Comparison of ENCODE assay signal across 13 cellular contexts in the genomic region with DNA sequence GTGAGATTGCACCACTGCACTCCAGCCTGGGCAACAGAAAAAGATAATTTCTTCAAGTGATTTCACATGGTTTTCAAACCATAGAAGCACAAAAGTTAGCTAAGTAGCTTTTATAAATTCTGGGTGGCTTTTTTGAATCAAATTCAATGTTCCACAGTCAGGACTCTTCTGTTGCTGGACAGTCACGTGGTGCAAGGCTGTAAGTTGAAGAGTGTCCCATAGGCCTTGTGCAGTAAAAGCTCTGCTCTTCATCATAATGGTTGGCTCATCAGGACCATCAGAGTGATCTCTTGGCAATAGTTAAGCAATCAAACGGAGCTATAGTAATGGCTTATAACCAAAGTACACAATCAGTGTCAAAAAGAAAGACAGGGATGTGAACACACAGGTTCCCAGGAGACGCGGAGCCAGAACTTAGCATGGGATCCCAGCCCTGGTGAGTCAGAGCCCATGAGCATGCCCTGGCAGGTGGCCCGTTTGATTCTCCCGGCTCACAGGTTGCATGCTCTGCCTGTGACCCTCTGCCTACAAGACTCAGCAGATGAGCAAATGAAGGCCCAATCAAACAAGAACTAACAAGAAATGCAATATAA. TPM values are rescaled to one million over a fixed set of nuclear protein-coding genes. Genes with fewer than 3 reads are reported as not detected.
DNase-seq lines count a peak whose midpoint lies in the region; ATAC-seq and TF ChIP-seq lines count a peak whose summit lies in the region.
"Had no signal": no experiment of that assay in that cellular context is flagged by ENCODE, and none has a peak within 500 bp of the region (broad histone marks: within the 10 kb centered on the region; RNA-seq: fewer than 3 reads in every experiment).

No MANE protein-coding gene starts in this region.

- intact Hi-C loops in sigmoid colon (cut with DNase I): no loop called here

- no peaks in the 10 kb centered on the region for H3K9me3 ChIP-seq in sigmoid colon

- no peak for TF ChIP-seq POLR2A in sigmoid colon (IDR thresholded peaks at IDR 0.05)

- TF ChIP-seq EP300 in sigmoid colon (IDR thresholded peaks at IDR 0.05): no peak

- H3K4me3 Mint-ChIP-seq in T-helper 2 cell treated with Interferon-gamma antibody and Interleukin-4, amounts not matched to agents 5 μg/mL and 100 μg/mL, for 36 hours: no peak overlapping the region
- H3K4me3 Mint-ChIP-seq: CD4-positive, alpha-beta memory T cell; mesothelial cell of epicardium had no signal

- H3K27ac Mint-ChIP-seq in T-helper 2 cell treated with Interferon-gamma antibody and Interleukin-4, amounts not matched to agents 5 μg/mL and 100 μg/mL, for 36 hours: no peak overlapping the region
- H3K27ac Mint-ChIP-seq: mesothelial cell of epicardium had no signal

- H3K27ac ChIP-seq in sigmoid colon: no peak overlapping the region

- ATAC-seq in HG03354 (IDR thresholded peaks at IDR 0.05; ENCODE audit: poor library complexity, severe bottlenecking, unreplicated experiment): no peak

- H3K36me3 ChIP-seq in sigmoid colon: no peaks in the 10 kb centered on the region

- no peaks in the 10 kb centered on the region for H3K36me3 Mint-ChIP-seq in T-helper 2 cell treated with Interferon-gamma antibody and Interleukin-4, amounts not matched to agents 5 μg/mL and 100 μg/mL, for 36 hours (ENCODE audit: low read depth)
- H3K36me3 Mint-ChIP-seq: CD4-positive, alpha-beta memory T cell; mesothelial cell of epicardium had no signal

- TF ChIP-seq CTCF in fibroblast of mammary gland (conservative IDR thresholded peaks at IDR 0.05; ENCODE audit: control insufficient read depth, insufficient read depth, low read depth, low read length) (no peak), sigmoid colon (IDR thresholded peaks at IDR 0.05) (no peak)

- H3K27me3 Mint-ChIP-seq in T-helper 2 cell treated with Interferon-gamma antibody and Interleukin-4, amounts not matched to agents 5 μg/mL and 100 μg/mL, for 36 hours (ENCODE audit: low read depth): peaks cover 7% of the 10 kb centered on the region
- H3K27me3 Mint-ChIP-seq: CD4-positive, alpha-beta memory T cell had no signal

- WGBS in sigmoid colon, 2 donors: 86 to 87% methylated on average over 6 of the region's 6 CpGs

- peak; percentile 74 for DNase-seq in HT-29 (ENCODE audit: low spot score)
- DNase-seq in SW480 (ENCODE audit: low spot score): peak; percentile 18
- DNase-seq in fibroblast of mammary gland (ENCODE audit: low read depth): peak; percentile 98
- DNase-seq in sigmoid colon: peak; percentile 89
- DNase-seq in activated gamma-delta T cell treated with Interleukin-2 at 50 U/mL for 16 hours: no peak
- DNase-seq in T-helper 2 cell treated with Interferon-gamma antibody and Interleukin-4, amounts not matched to agents 5 μg/mL and 100 μg/mL, for 36 hours (ENCODE audit: low spot score): no peak
- no peak for DNase-seq in SKM-1 treated with dmso at 0.1 percent for 144 hours (lab: John Stamatoyannopoulos, UW; ENCODE audit: unreplicated experiment)
- DNase-seq: activated naive CD4-positive, alpha-beta T cell; CD4-positive, alpha-beta memory T cell; NCI-H1417; posterior cingulate gyrus had no signal

- H3K4me3 ChIP-seq in fibroblast of mammary gland (ENCODE audit: control insufficient read depth, low read depth, low read length) (no peak overlapping the region), sigmoid colon (no peak overlapping the region)

- H3K4me1 ChIP-seq in sigmoid colon: no peaks in the 10 kb centered on the region

- H3K9me3 Mint-ChIP-seq in T-helper 2 cell treated with Interferon-gamma antibody and Interleukin-4, amounts not matched to agents 5 μg/mL and 100 μg/mL, for 36 hours: no peaks in the 10 kb centered on the region
- H3K9me3 Mint-ChIP-seq: CD4-positive, alpha-beta memory T cell; mesothelial cell of epicardium had no signal

- peaks cover 2% of the 10 kb centered on the region for H3K4me1 Mint-ChIP-seq in T-helper 2 cell treated with Interferon-gamma antibody and Interleukin-4, amounts not matched to agents 5 μg/mL and 100 μg/mL, for 36 hours (ENCODE audit: low read depth)
- H3K4me1 Mint-ChIP-seq: mesothelial cell of epicardium had no signal

- H3K27me3 ChIP-seq in sigmoid colon: no peaks in the 10 kb centered on the region

RNA-seq across cellular contexts. Expression of a gene that starts 10.8 kb away (rescaled TPM):
- 0.18 and 0.74 TPM in 2 replicates for total RNA-seq in HT-29 (2014; rRNA removed; shearing (Covaris generic))
- total RNA-seq in sigmoid colon: 100 to 1,000 TPM in 2 of 4 donors, 10 to 100 TPM in 2; 68.8 to 105 (median 94.5) TPM
- 100 to 1,000 TPM in 1 of 3 donors, 10 to 100 TPM in 2; 23.4 to 224 (median 32.4) TPM for polyA plus RNA-seq in sigmoid colon
- polyA plus RNA-seq: CD4-positive, alpha-beta memory T cell had no signal

RNA-seq across cellular contexts. Expression of a gene that starts 53.9 kb away (rescaled TPM):
- 66.8 and 97.7 TPM in 2 replicates for total RNA-seq in HT-29 (2014; rRNA removed; shearing (Covaris generic))
- total RNA-seq in sigmoid colon: 10 to 100 TPM; 35.4 to 47.9 (median 37.1) TPM
- polyA plus RNA-seq in sigmoid colon: 10 to 100 TPM; 22.2 to 28.9 (median 27.9) TPM

Comparison
In these comparisons a context has a peak if more than half of its experiments do, and no peak if none do; other contexts are left out.
1. DNase-seq: peak in HT-29 (single experiment), SW480 (single experiment), fibroblast of mammary gland (single experiment) and sigmoid colon (single experiment); none in activated gamma-delta T cell treated with Interleukin-2 at 50 U/mL for 16 hours (single experiment), T-helper 2 cell treated with Interferon-gamma antibody and Interleukin-4, amounts not matched to agents 5 μg/mL and 100 μg/mL, for 36 hours (single experiment) and SKM-1 treated with dmso at 0.1 percent for 144 hours (single experiment).
2. RNA of a gene that starts 10.8 kb away (total RNA-seq): 68.8 to 105 TPM in sigmoid colon; 0.18 to 0.74 TPM in HT-29; every median in the first group is over 10 times any median in the second.